Comparison of ENCODE assay signal across 22 cellular contexts in the genomic region with DNA sequence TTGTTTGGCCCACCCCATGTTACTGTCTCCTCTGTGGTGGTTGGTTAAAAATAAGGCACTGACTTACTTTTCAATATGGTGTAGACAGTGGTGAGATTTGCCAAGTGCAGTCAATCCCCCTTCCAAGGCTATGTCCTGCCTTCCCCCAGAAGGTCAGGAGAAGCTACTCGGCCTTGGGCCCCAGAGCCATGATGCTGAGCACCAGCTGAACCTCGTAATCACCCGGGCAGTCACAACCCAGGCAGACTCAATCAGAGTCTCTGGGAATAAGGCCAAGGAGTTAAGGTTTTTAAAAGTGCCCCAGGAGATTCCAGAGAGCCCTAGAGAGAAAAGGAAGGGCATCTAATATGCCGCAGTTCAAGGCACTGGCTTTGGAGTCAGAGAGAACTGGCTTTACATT. TPM values are rescaled to one million over a fixed set of nuclear protein-coding genes. Genes with fewer than 3 reads are reported as not detected.
"Had no signal": no experiment of that assay in that cellular context is flagged by ENCODE, and none has a peak within 500 bp of the region (broad histone marks: within the 10 kb centered on the region; RNA-seq: fewer than 3 reads in every experiment).

No MANE protein-coding gene starts in this region.

- H3K27me3 ChIP-seq: MG63, SJSA1 had no signal

- H3K27ac ChIP-seq: RWPE1, SJSA1, SK-N-MC had no signal

- DNase-seq: IMR-90, Karpas-422, KG1, MG63, NCI-H1092, NCI-H1105 treated with DMSO at 0.1 percent for 48 hours, NCI-H1417 treated with DMSO at 0.1 percent for 48 hours, NCI-H187, NCI-H2029, NCI-H2081 treated with DMSO at 0.1 percent for 48 hours, NCI-H2171, NCI-H226, NCI-H510A, NCI-H524 treated with DMSO at 0.1 percent for 48 hours, NCI-H69, NCI-H774, SIG-M5 had no signal

- ATAC-seq: HepG2, Panc1 had no signal

- H3K36me3 ChIP-seq: MG63, SJSA1 had no signal

- H3K4me3 ChIP-seq: MG63, SJSA1, SK-N-MC had no signal

RNA-seq across cellular contexts. Expression of gene MYO18B, which starts 23.8 kb away (rescaled TPM):
- total RNA-seq: HepG2 had no signal
- polyA plus RNA-seq: IMR-90 had no signal
